In genomic region chr5:23483090-23483489, GRCh38 we compare ENCODE assay signal across 21 cellular contexts. TPM values are rescaled to one million over a fixed set of nuclear protein-coding genes. Genes with fewer than 3 reads are reported as not detected.
DNase-seq lines count a peak whose midpoint lies in the region; ATAC-seq, FAIRE-seq and TF ChIP-seq lines count a peak whose summit lies in the region.
"Had no signal": no experiment of that assay in that cellular context is flagged by ENCODE, and none has a peak within 500 bp of the region (broad histone marks: within the 10 kb centered on the region; RNA-seq: fewer than 3 reads in every experiment).

No MANE protein-coding gene starts in this region.

- H2AFZ ChIP-seq in PC-3 (ENCODE audit: low read length) = peak overlapping the region; percentile 23; the same call in 1 of the 2 replicates
- H2AFZ ChIP-seq: GM23248 had no signal

- ATAC-seq in A549 = peak in 1 of 2 experiments; percentile 60; a peak in 2 of 6 replicates
- peak; percentile 86 for ATAC-seq in PC-3
- ATAC-seq: HCT116 had no signal

- H3K36me3 ChIP-seq in PC-3 (ENCODE audit: low read depth, low read length) = no peaks in the 10 kb centered on the region

- no peak for TF ChIP-seq EP300 in A549 (IDR thresholded peaks at IDR 0.05)

- H3F3A ChIP-seq in PC-3 (ENCODE audit: low read length, unreplicated experiment) = no peaks in the 10 kb centered on the region

- no peak for TF ChIP-seq POLR2A in A549 (IDR thresholded peaks at IDR 0.05; ENCODE audit: low read length)

- H3K79me2 ChIP-seq in PC-3 (ENCODE audit: low read length) = no peaks in the 10 kb centered on the region

- CTCF ChIA-PET in A549 (lab: Yijun Ruan, JAX) = interaction anchor here (0.7 kb wide), 1 partner anchor 27 kb away, joined by 3 read pairs; no protein-coding TSS in a partner anchor
- CTCF ChIA-PET in PC-3 (lab: Charles Lee) = no interaction called here

- peak overlapping the region; percentile 41 for H3K9ac ChIP-seq in PC-3 (ENCODE audit: low read length)
- H3K9ac ChIP-seq: GM23248 had no signal

- TF ChIP-seq RAD21 in A549 (conservative IDR thresholded peaks at IDR 0.05 in 1 of 2, IDR thresholded peaks at IDR 0.05 in 1 of 2) = no peak

- no peaks in the 10 kb centered on the region for H3K9me2 ChIP-seq in PC-3 (replicated peaks; ENCODE audit: low read length)

- intact Hi-C loops in PC-3 (cut with micrococcal nuclease) = loop anchor here (5.0 kb wide), 1 partner anchor 71 kb away; no protein-coding TSS in a partner anchor

- peak overlapping the region; percentile 34; the same call in 2 of the 3 replicates for H3K4me2 ChIP-seq in A549
- H3K4me2 ChIP-seq in PC-3 (ENCODE audit: low read length) = peak overlapping the region; percentile 58

- H4K20me1 ChIP-seq in PC-3 (ENCODE audit: low read length) = no peaks in the 10 kb centered on the region

- POLR2A ChIA-PET in A549 (lab: Yijun Ruan, JAX) = no interaction called here
- POLR2A ChIA-PET in PC-3 (lab: Charles Lee; ENCODE audit: unreplicated experiment) = no interaction called here

- H3K4me3 ChIP-seq in A549 = no peak overlapping the region
- no peak overlapping the region; the same call in 1 of the 2 replicates for H3K4me3 ChIP-seq in PC-3 (ENCODE audit: low read length)
- no peak overlapping the region for H3K4me3 ChIP-seq in epithelial cell of esophagus (ENCODE audit: low read length)
- H3K4me3 ChIP-seq: GM23248 had no signal

- FAIRE-seq in A549 (lab: Jason Lieb, UNC) = no peak
- FAIRE-seq: G401.6, GM12892, H1 had no signal

- no TSS peak for BruUV-seq in PC-3 (replicated peaks; lab: Mats Ljungman, UMichigan)

- H3K27me3 ChIP-seq in PC-3 (ENCODE audit: low read length) = no peaks in the 10 kb centered on the region

- H3K9me3 ChIP-seq in A549 = no peaks in the 10 kb centered on the region
- no peaks in the 10 kb centered on the region for H3K9me3 ChIP-seq in PC-3 (ENCODE audit: low read length)
- H3K9me3 ChIP-seq: Caco-2 had no signal

- 40% methylated on average over 2 of the region's 2 CpGs for WGBS in A549 (ENCODE audit: missing lambda C conversion rate)

- H3K27ac ChIP-seq in A549 (no peak overlapping the region; a peak in 1 of 6 replicates), PC-3 (ENCODE audit: low read length) (peak overlapping the region; percentile 85)
- H3K27ac ChIP-seq: GM23248 had no signal

- DNase-seq in A549 (ENCODE audit: low read depth in 1 of 2, low spot score in 1 of 2) (peak in 1 of 2 experiments; percentile 14), PC-3 (peak; percentile 82), epithelial cell of esophagus (ENCODE audit: low read depth) (peak; percentile 67), kidney tubule cell (ENCODE audit: low spot score) (peak; percentile 6), COLO668 (lab: John Stamatoyannopoulos, UW; ENCODE audit: unreplicated experiment) (no peak), NCI-H226 (no peak)
- no peak for DNase-seq in central memory CD4-positive, alpha-beta T cell
- DNase-seq: 8988T; C1 segment of cervical spinal cord; Caco-2; CD4-positive, alpha-beta memory T cell; DMS153; DND-41; GM23248; H7 had no signal

- TF ChIP-seq CTCF in A549 (IDR thresholded peaks at IDR 0.05) (no peak), PC-3 (conservative IDR thresholded peaks at IDR 0.05; ENCODE audit: low read depth, low read length) (no peak), epithelial cell of esophagus (IDR thresholded peaks at IDR 0.05; ENCODE audit: insufficient read depth, low read depth, low read length, missing control alignments) (no peak)

- 0 out of 3 replicates have a peak, but pooled peaks cover 4% of the 10 kb centered on the region for H3K4me1 ChIP-seq in A549
- peaks cover 26% of the 10 kb centered on the region for H3K4me1 ChIP-seq in PC-3 (ENCODE audit: insufficient read depth, low read length)
- H3K4me1 ChIP-seq: Caco-2 had no signal

TF ChIP-seq in A549, 52 proteins besides CTCF, POLR2A, EP300 and RAD21:
- TF ChIP-seq ZC3H11A (IDR thresholded peaks at IDR 0.05) (no peak), RNF2 (IDR thresholded peaks at IDR 0.05; ENCODE audit: borderline replicate concordance, low read depth) (no peak), HES2 (IDR thresholded peaks at IDR 0.05) (no peak), NFE2L2 (conservative IDR thresholded peaks at IDR 0.05; ENCODE audit: low read length) (no peak), EHMT2 (IDR thresholded peaks at IDR 0.05; ENCODE audit: low read depth) (no peak), ATOH8 (CRISPR knock-in tag; IDR thresholded peaks at IDR 0.05; ENCODE audit: low read depth) (no peak), SMC3 (IDR thresholded peaks at IDR 0.05) (no peak), ZNF302 (CRISPR knock-in tag; IDR thresholded peaks at IDR 0.05) (no peak), REST (IDR thresholded peaks at IDR 0.05) (no peak), KDM5A (IDR thresholded peaks at IDR 0.05) (no peak), NR3C1 (IDR thresholded peaks at IDR 0.05) (no peak), PHF8 (IDR thresholded peaks at IDR 0.05; ENCODE audit: borderline replicate concordance, low read depth) (no peak), CBX8 (IDR thresholded peaks at IDR 0.05) (no peak), USF2 (IDR thresholded peaks at IDR 0.05) (no peak), GATA3 (IDR thresholded peaks at IDR 0.05; ENCODE audit: borderline replicate concordance) (no peak)

RNA-seq across cellular contexts. Expression of gene PRDM9, which starts 24.3 kb away (rescaled TPM):
- polyA plus RNA-seq in A549 (2011; rRNA removed) (not detected in 2 replicates), A549 (2017; fragmentation: RNase III; extraction: RNeasy Plus Mini Kit Qiagen cat#74134 plus additional on column Dnase treatment) (0.03 TPM in 1 of 3 replicates, not detected in the others)
- polyA plus RNA-seq in A549 (2012; cell fraction: cytosol; rRNA removed) = not detected in 2 replicates
- not detected in 2 replicates for polyA plus RNA-seq in A549 (2012; cell fraction: nucleus; rRNA removed)
- 0.04 TPM in 1 of 2 replicates, not detected in the other for polyA minus RNA-seq in A549 (2011; rRNA and poly(A)+ RNA removed)
- total RNA-seq in PC-3 (2014; rRNA removed) = 0.11 and 0.12 TPM in 2 replicates
- total RNA-seq: A673; Caco-2; CD4-positive, alpha-beta memory T cell; GM23248; H1; H7 had no signal
- polyA plus RNA-seq: BJ; CD4-positive, alpha-beta memory T cell; GM23248; H1 had no signal

Comparison
In these comparisons a context has a peak if more than half of its experiments do, and no peak if none do; other contexts are left out.
1. DNase-seq: peak in PC-3 (single experiment), epithelial cell of esophagus (single experiment) and kidney tubule cell (single experiment); none in COLO668 (single experiment), central memory CD4-positive, alpha-beta T cell (single experiment) and NCI-H226 (single experiment).